In the genomic region with DNA sequence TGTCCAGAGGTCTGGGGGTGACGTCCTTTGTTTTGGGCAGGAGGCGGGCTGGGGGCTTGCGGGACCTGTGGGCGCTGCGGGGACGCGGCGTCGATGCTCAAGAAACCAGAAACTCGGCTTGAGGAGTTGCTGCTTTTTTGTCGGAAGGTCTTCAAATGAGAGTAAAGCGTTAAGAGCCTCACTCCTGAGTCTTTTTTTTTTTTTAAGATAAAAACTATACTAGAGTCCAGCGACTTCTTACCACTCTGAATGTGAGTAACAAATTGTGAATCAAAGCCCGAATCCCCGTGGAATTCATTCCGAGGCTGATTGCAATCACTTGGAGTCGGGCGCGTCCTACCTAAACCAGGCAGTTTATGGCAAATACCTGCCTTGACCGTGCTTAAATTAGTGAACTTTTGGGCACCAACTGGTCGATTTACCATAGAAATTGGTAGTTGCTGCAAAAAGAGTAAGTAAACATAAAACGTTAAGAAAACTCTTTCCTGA, we compare ENCODE assay signal across 8 cellular contexts. TPM values are rescaled to one million over a fixed set of nuclear protein-coding genes. Genes with fewer than 3 reads are reported as not detected.
DNase-seq lines count a peak whose midpoint lies in the region; ATAC-seq and TF ChIP-seq lines count a peak whose summit lies in the region.

No MANE protein-coding gene starts in this region.

- DNase-seq in ACHN, result peak; percentile 48
- DNase-seq in PC-3, result peak; percentile 39
- no peak for DNase-seq in mucosa of gallbladder (ENCODE audit: low spot score)
- DNase-seq in stimulated activated CD4-positive, alpha-beta T cell treated with anti-CD3 and anti-CD28 coated beads, Interleukin-4, amount 100 ng/mL, for 4 hours, result no peak

- H3K79me2 ChIP-seq in PC-3 (ENCODE audit: low read length), result peaks cover 54% of the 10 kb centered on the region

- no peaks in the 10 kb centered on the region for H3F3A ChIP-seq in PC-3 (ENCODE audit: low read length, unreplicated experiment)

- peak; percentile 23 for ATAC-seq in PC-3
- no peak for ATAC-seq in GM21367 (IDR thresholded peaks at IDR 0.05; ENCODE audit: unreplicated experiment)

- H3K9ac ChIP-seq in PC-3 (ENCODE audit: low read length), result peak overlapping the region; percentile 59
- peak overlapping the region; percentile 70 to 71 for H3K9ac ChIP-seq in duodenal mucosa (ENCODE audit: low read depth in 1 of 2, low read length in 2 of 2)

- no peaks in the 10 kb centered on the region for H3K9me2 ChIP-seq in PC-3 (replicated peaks; ENCODE audit: low read length)

- peaks cover 19% of the 10 kb centered on the region; the same call in 1 of the 2 replicates for H4K20me1 ChIP-seq in PC-3 (ENCODE audit: low read length)

- H3K4me1 ChIP-seq in PC-3 (ENCODE audit: insufficient read depth, low read length) (peaks cover 20% of the 10 kb centered on the region), duodenal mucosa (ENCODE audit: control insufficient read depth in 1 of 2, insufficient read depth in 2 of 2, low read length in 2 of 2) (peaks cover 6 to 8% of the 10 kb centered on the region in 2 donors), mononuclear cell (ENCODE audit: insufficient read depth, low read length) (peaks cover 15% of the 10 kb centered on the region)

- POLR2A ChIA-PET in PC-3 (lab: Charles Lee; ENCODE audit: unreplicated experiment), result no interaction called here

- no peaks in the 10 kb centered on the region for H3K36me3 ChIP-seq in PC-3 (ENCODE audit: low read depth, low read length)
- no peaks in the 10 kb centered on the region for H3K36me3 ChIP-seq in duodenal mucosa (ENCODE audit: control insufficient read depth in 1 of 2, insufficient read depth in 2 of 2, low read length in 2 of 2)

- intact Hi-C loops in PC-3 (cut with micrococcal nuclease), result loop anchor here (2.0 to 5.0 kb wide), 2 partner anchors 21 to 185 kb away; a partner anchor contains a TSS

- CTCF ChIA-PET in PC-3 (lab: Charles Lee), result no interaction called here

- H2AFZ ChIP-seq in PC-3 (ENCODE audit: low read length), result peak overlapping the region; percentile 95

- H3K27ac ChIP-seq in PC-3 (ENCODE audit: low read length) (0 out of 2 replicates have a peak overlapping the region, but pooled peaks have one; percentile 12), duodenal mucosa (ENCODE audit: low read depth, low read length) (no peak overlapping the region)

- H3K9me3 ChIP-seq in PC-3 (ENCODE audit: low read length) (no peaks in the 10 kb centered on the region), duodenal mucosa (ENCODE audit: control insufficient read depth in 1 of 2, low read length in 2 of 2) (no peaks in the 10 kb centered on the region), mononuclear cell (ENCODE audit: low read depth, low read length) (no peaks in the 10 kb centered on the region)

- no peak for TF ChIP-seq CTCF in GM12875 (IDR thresholded peaks at IDR 0.05; ENCODE audit: borderline replicate concordance, insufficient read depth, low read depth, low read length)
- TF ChIP-seq CTCF in PC-3 (conservative IDR thresholded peaks at IDR 0.05; ENCODE audit: low read depth, low read length), result no peak

- in situ Hi-C loops in ACHN (cut with HindIII; ENCODE audit: low pct_ligation_motif_present, low pct_unique_long_range_greater_than_20kb, low sequenced_read_pairs), result no loop called here

- H3K4me3 ChIP-seq in GM12875 (ENCODE audit: low read depth, low read length) (peak overlapping the region; percentile 98), PC-3 (ENCODE audit: low read length) (peak overlapping the region; percentile 87), duodenal mucosa (ENCODE audit: low read depth in 1 of 2, low read length in 2 of 2) (peak overlapping the region; percentile 88), mononuclear cell (ENCODE audit: low read length) (peak overlapping the region; percentile 86)

- TSS peak; percentile 58 for BruUV-seq in PC-3 (replicated peaks; lab: Mats Ljungman, UMichigan)

- H3K27me3 ChIP-seq in PC-3 (ENCODE audit: low read length) (no peaks in the 10 kb centered on the region), duodenal mucosa (ENCODE audit: control insufficient read depth in 1 of 2, insufficient read depth in 2 of 2, low read length in 2 of 2) (no peaks in the 10 kb centered on the region), mononuclear cell (ENCODE audit: insufficient read depth, low read length) (no peaks in the 10 kb centered on the region)

- peak overlapping the region; percentile 90 for H3K4me2 ChIP-seq in PC-3 (ENCODE audit: low read length)

RNA-seq across cellular contexts. Expression of a gene that starts 0.6 kb away (rescaled TPM):
- total RNA-seq in PC-3 (2014; rRNA removed), result 48.5 and 56.6 TPM in 2 replicates
- total RNA-seq in mononuclear cell, result 2.1 TPM
- 4.6 TPM for total RNA-seq in mucosa of gallbladder

RNA-seq across cellular contexts. Expression of a gene that starts 20.5 kb away (rescaled TPM):
- total RNA-seq in PC-3 (2014; rRNA removed), result 0.07 and 1.8 TPM in 2 replicates
- total RNA-seq in mononuclear cell, result not detected
- 0.37 TPM for total RNA-seq in mucosa of gallbladder

Comparison
In these comparisons a context has a peak if more than half of its experiments do, and no peak if none do; other contexts are left out.
1. DNase-seq: peak in ACHN (single experiment) and PC-3 (single experiment); none in mucosa of gallbladder (single experiment) and stimulated activated CD4-positive, alpha-beta T cell treated with anti-CD3 and anti-CD28 coated beads, Interleukin-4, amount 100 ng/mL, for 4 hours (0 of 2).
2. Peak in every context shown above with its lines, with median percentiles within 50 percentile points of each other: H3K4me3 ChIP-seq.